Comparison of ENCODE assay signal across 12 cellular contexts in the genomic region with DNA sequence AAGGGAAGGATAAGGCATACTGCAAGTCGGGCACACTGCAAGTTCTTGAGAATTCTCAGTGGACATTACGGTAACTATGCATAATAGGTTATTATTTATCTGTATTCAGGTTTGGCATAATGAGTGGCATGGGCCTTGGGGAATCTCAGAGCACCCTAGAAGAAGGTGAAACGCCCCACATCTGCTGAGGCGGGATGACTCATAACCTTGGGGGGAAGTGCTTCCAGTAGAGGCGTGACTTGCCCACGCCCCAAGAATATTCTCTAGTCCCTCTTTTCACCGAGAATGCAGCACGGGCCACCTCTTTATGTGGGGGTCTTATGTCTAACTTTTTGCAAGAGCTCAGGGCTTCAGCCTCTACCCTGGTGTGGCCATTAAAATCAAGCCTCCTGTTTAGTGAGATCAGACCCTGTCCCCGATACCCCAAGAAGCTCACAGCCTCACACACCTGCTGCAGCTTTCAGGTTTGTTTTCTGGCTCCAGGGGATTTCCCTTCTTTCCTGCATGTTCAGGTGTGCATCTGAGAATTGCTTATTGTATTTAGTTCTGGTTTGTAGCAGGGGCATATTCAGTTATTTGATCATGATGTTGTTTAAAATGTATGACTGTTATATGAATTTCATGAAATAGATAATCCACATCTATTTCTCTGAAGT. TPM values are rescaled to one million over a fixed set of nuclear protein-coding genes. Genes with fewer than 3 reads are reported as not detected.
DNase-seq lines count a peak whose midpoint lies in the region; ATAC-seq and TF ChIP-seq lines count a peak whose summit lies in the region.
"Had no signal": no experiment of that assay in that cellular context is flagged by ENCODE, and none has a peak within 500 bp of the region (broad histone marks: within the 10 kb centered on the region; RNA-seq: fewer than 3 reads in every experiment).

No MANE protein-coding gene starts in this region.

- TSS peak; percentile 16 for BruUV-seq in Panc1 (replicated peaks; lab: Mats Ljungman, UMichigan)

- no peak overlapping the region for H2BK15ac ChIP-seq in mesenchymal stem cell (ENCODE audit: low read depth, poor library complexity, severe bottlenecking)

- CTCF ChIA-PET in Panc1 (lab: Charles Lee) = no interaction called here

- H2BK120ac ChIP-seq in mesenchymal stem cell (ENCODE audit: low read depth, low read length) = no peak overlapping the region

- H2BK5ac ChIP-seq in mesenchymal stem cell (ENCODE audit: low read depth, low read length, poor library complexity, severe bottlenecking) = no peak overlapping the region

- H2BK12ac ChIP-seq in mesenchymal stem cell (ENCODE audit: low read length in 2 of 2) = no peak overlapping the region

- H2AFZ ChIP-seq in mesenchymal stem cell (ENCODE audit: low read depth, low read length) = no peak overlapping the region

- intact Hi-C loops in Panc1 (cut with micrococcal nuclease; ENCODE audit: unreplicated experiment) = no loop called here

- no peak overlapping the region for H3K9ac ChIP-seq in mesenchymal stem cell (ENCODE audit: low read length)

- no peak overlapping the region for H3K4me2 ChIP-seq in mesenchymal stem cell (ENCODE audit: low read length, poor library complexity, severe bottlenecking)

- H3K9me3 ChIP-seq in Panc1 (ENCODE audit: control insufficient read depth, insufficient read depth, low read depth, low read length) = no peaks in the 10 kb centered on the region
- H3K9me3 ChIP-seq in mesenchymal stem cell (ENCODE audit: control insufficient read depth, low read length) = no peaks in the 10 kb centered on the region
- H3K9me3 ChIP-seq: tibial artery had no signal

- H2AK5ac ChIP-seq in mesenchymal stem cell (ENCODE audit: low read length, severe bottlenecking) = no peak overlapping the region

- no peaks in the 10 kb centered on the region for H3K27me3 Mint-ChIP-seq in nephron progenitor cell (ENCODE audit: low read depth, poor library complexity)

- WGBS in mesenchymal stem cell = 91% methylated on average over 7 of the region's 9 CpGs

- H3K4me1 Mint-ChIP-seq in nephron progenitor cell = no peaks in the 10 kb centered on the region

- no peak overlapping the region for H4K8ac ChIP-seq in mesenchymal stem cell (ENCODE audit: low read length)

- no peak overlapping the region for H3K27ac Mint-ChIP-seq in nephron progenitor cell

- peaks cover 5% of the 10 kb centered on the region for H3K9me3 Mint-ChIP-seq in nephron progenitor cell

- in situ Hi-C loops in Panc1 (cut with HindIII; ENCODE audit: low pct_unique_long_range_greater_than_20kb, low sequenced_read_pairs) = no loop called here

- TF ChIP-seq CTCF in Panc1 (IDR thresholded peaks at IDR 0.05) (no peak), nephron progenitor cell (IDR thresholded peaks at IDR 0.05) (no peak)

- POLR2A ChIA-PET in Panc1 (lab: Charles Lee) = no interaction called here

- DNase-seq in Panc1 (ENCODE audit: low read depth, low spot score) = no peak
- no peak for DNase-seq in NCI-H82 (lab: John Stamatoyannopoulos, UW)
- no peak for DNase-seq in nephron progenitor cell
- no peak for DNase-seq in NCI-H187 (lab: John Stamatoyannopoulos, UW)
- no peak for DNase-seq in mesenchymal stem cell
- DNase-seq: amygdala, NCI-H2227 treated with DMSO at 0.1 percent for 48 hours, tibial artery had no signal

- H3K27ac ChIP-seq in Panc1 (ENCODE audit: low read length) = no peak overlapping the region
- H3K27ac ChIP-seq in mesenchymal stem cell (ENCODE audit: low read length, poor library complexity, severe bottlenecking) = no peak overlapping the region
- H3K27ac ChIP-seq: tibial artery had no signal

- peaks cover 78% of the 10 kb centered on the region for H3K36me3 Mint-ChIP-seq in nephron progenitor cell (ENCODE audit: low read depth)

- H3K79me1 ChIP-seq in mesenchymal stem cell (replicated peaks; ENCODE audit: low read length, poor library complexity, severe bottlenecking) = peaks cover 46% of the 10 kb centered on the region

- H3K4me1 ChIP-seq in Panc1 (ENCODE audit: control insufficient read depth, insufficient read depth, low read length) = no peaks in the 10 kb centered on the region
- peaks cover 2% of the 10 kb centered on the region for H3K4me1 ChIP-seq in mesenchymal stem cell (ENCODE audit: control insufficient read depth, insufficient read depth, low read depth, low read length)
- H3K4me1 ChIP-seq: tibial artery had no signal

- no peak overlapping the region for H3K4ac ChIP-seq in mesenchymal stem cell (ENCODE audit: low read depth in 1 of 2, low read length in 2 of 2)

- no peaks in the 10 kb centered on the region for H3K36me3 ChIP-seq in Panc1 (ENCODE audit: control insufficient read depth, insufficient read depth, low read length)
- peaks cover 31 to 44% of the 10 kb centered on the region in 2 experiments for H3K36me3 ChIP-seq in mesenchymal stem cell (ENCODE audit: control insufficient read depth in 1 of 2, insufficient read depth in 2 of 2, low read depth in 1 of 2, low read length in 2 of 2)

- H3K14ac ChIP-seq in mesenchymal stem cell (ENCODE audit: low read length in 2 of 2) = no peak overlapping the region

- H3K27me3 ChIP-seq in Panc1 (ENCODE audit: control insufficient read depth, insufficient read depth, low read length) = no peaks in the 10 kb centered on the region
- H3K27me3 ChIP-seq in mesenchymal stem cell (ENCODE audit: control insufficient read depth in 1 of 2, insufficient read depth in 1 of 2, low read length in 2 of 2) = no peaks in the 10 kb centered on the region
- H3K27me3 ChIP-seq: tibial artery had no signal

- H3K23ac ChIP-seq in mesenchymal stem cell (ENCODE audit: low read length in 2 of 2) = no peak overlapping the region

- no peak overlapping the region for H3K4me3 Mint-ChIP-seq in nephron progenitor cell

- H3K4me3 ChIP-seq in Panc1 (ENCODE audit: low read depth in 2 of 2, low read length in 2 of 2) (no peak overlapping the region), mesenchymal stem cell (ENCODE audit: insufficient read depth in 1 of 2, low read depth in 1 of 2, low read length in 2 of 2) (no peak overlapping the region)
- H3K4me3 ChIP-seq: tibial artery had no signal

- ATAC-seq in GM18502 (IDR thresholded peaks at IDR 0.05; ENCODE audit: poor library complexity, unreplicated experiment) (peak; percentile 93), GM21360 (IDR thresholded peaks at IDR 0.05; ENCODE audit: unreplicated experiment) (peak; percentile 86), HG02981 (IDR thresholded peaks at IDR 0.05; ENCODE audit: unreplicated experiment) (peak; percentile 88), Panc1 (no peak)
- ATAC-seq: HepG2 had no signal

- H4K91ac ChIP-seq in mesenchymal stem cell (ENCODE audit: low read length) = no peak overlapping the region

- H3K18ac ChIP-seq in mesenchymal stem cell (ENCODE audit: low read depth in 1 of 2, low read length in 2 of 2) = no peak overlapping the region

RNA-seq across cellular contexts. Expression of a gene that starts 19.1 kb away (rescaled TPM):
- 18.4 TPM for total RNA-seq in Panc1 (2021; ENCODE audit: unreplicated experiment)
- polyA plus RNA-seq in Panc1 (2012; ENCODE audit: insufficient read length) = 18.6 TPM
- polyA plus RNA-seq in mesenchymal stem cell (2013, experiment 1 of 2) = 22.2 TPM
- 22.4 TPM for polyA plus RNA-seq in mesenchymal stem cell (2013, experiment 2 of 2)
